In the genomic region with DNA sequence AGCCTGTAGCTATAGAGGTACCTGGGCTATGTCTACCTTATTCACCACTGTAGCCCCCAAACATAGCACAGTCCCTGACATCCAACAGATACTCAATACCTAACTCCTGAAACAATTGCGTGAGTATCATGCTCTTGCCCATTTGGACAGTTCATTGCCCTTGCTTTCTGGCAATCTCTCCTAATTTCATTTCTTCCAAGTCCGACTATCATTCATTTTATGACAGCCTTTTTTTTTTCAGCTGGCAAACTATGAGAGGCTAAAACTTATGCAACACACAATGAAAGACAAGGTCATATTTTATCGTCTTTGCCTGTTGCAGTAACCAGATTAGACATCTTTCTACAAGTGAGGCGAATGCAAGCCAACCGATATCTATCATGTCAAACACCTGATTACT, we compare ENCODE assay signal across 32 cellular contexts.
"Had no signal": no experiment of that assay in that cellular context is flagged by ENCODE, and none has a peak within 500 bp of the region (broad histone marks: within the 10 kb centered on the region; RNA-seq: fewer than 3 reads in every experiment).

No MANE protein-coding gene starts in this region.

- H3K36me3 ChIP-seq: adrenal gland, ascending aorta, brain microvascular endothelial cell, breast epithelium, cardiac muscle cell had no signal

- DNase-seq: activated effector memory CD4-positive, alpha-beta T cell treated with anti-CD3 and anti-CD28 coated beads, Interleukin-2, amount 50 U/mL, for 16 hours; activated effector memory CD4-positive, alpha-beta T cell treated with Interleukin-2 at 50 U/mL for 16 hours; activated gamma-delta T cell; activated gamma-delta T cell treated with Interleukin-2 at 50 U/mL for 16 hours; activated naive CD4-positive, alpha-beta T cell; activated naive CD4-positive, alpha-beta T cell treated with anti-CD3 and anti-CD28 coated beads for 36 hours; activated naive CD4-positive, alpha-beta T cell treated with anti-CD3 and anti-CD28 coated beads, Interleukin-2, amount 10 ng/mL, durations not matched to agents 7 days and 5 days; activated naive CD4-positive, alpha-beta T cell treated with anti-CD3 and anti-CD28 coated beads, Interleukin-2, amount 50 U/mL, for 16 hours; activated naive CD4-positive, alpha-beta T cell treated with Interleukin-2 at 50 U/mL for 16 hours; activated naive CD8-positive, alpha-beta T cell treated with anti-CD3 and anti-CD28 coated beads for 36 hours; activated naive CD8-positive, alpha-beta T cell treated with anti-CD3 and anti-CD28 coated beads, Interleukin-2, amount 10 ng/mL, durations not matched to agents 7 days and 5 days; activated naive CD8-positive, alpha-beta T cell treated with anti-CD3 and anti-CD28 coated beads, Interleukin-2, amount 50 U/mL, for 24 hours; activated T-cell treated with anti-CD3 and anti-CD28 coated beads for 4 hours; activated T-cell treated with anti-CD3 and anti-CD28 coated beads, Interleukin-2, amount 50 U/mL, for 1 hour; activated T-cell treated with anti-CD3 and anti-CD28 coated beads, Interleukin-2, amount 50 U/mL, for 24 hours; activated T-cell treated with anti-CD3 and anti-CD28 coated beads, Interleukin-2, amount 50 U/mL, for 4 hours; activated T-cell treated with anti-CD3 and anti-CD28 coated beads, Interleukin-2, amount 50 U/mL, for 48 hours; activated T-cell treated with anti-CD3 and anti-CD28 coated beads, Interleukin-2, amount 50 U/mL, for 72 hours; adrenal gland; amniotic stem cell; amygdala; anterior cingulate cortex; aorta; body of pancreas; brain microvascular endothelial cell; caudate nucleus; central memory CD4-positive, alpha-beta T cell had no signal

- H3K4me3 ChIP-seq: adrenal gland, ascending aorta, body of pancreas, breast epithelium, cardiac muscle cell had no signal

- H3K4me1 ChIP-seq: adrenal gland, ascending aorta, body of pancreas, breast epithelium had no signal

- H3K27ac ChIP-seq: adrenal gland, ascending aorta, body of pancreas, brain microvascular endothelial cell, breast epithelium, cardiac muscle cell had no signal

- H3K27me3 ChIP-seq: adrenal gland, ascending aorta, body of pancreas, brain microvascular endothelial cell, breast epithelium, cardiac muscle cell had no signal

- H3K9me3 ChIP-seq: adrenal gland, ascending aorta, body of pancreas, breast epithelium had no signal

- ATAC-seq: activated naive CD4-positive, alpha-beta T cell treated with anti-CD3 and anti-CD28 coated beads, Interleukin-2, amount 50 U/mL, for 72 hours; activated naive CD8-positive, alpha-beta T cell treated with anti-CD3 and anti-CD28 coated beads, Interleukin-2, amount 50 U/mL, for 24 hours; activated T-cell treated with anti-CD3 and anti-CD28 coated beads, Interleukin-2, amount 50 U/mL, for 4 hours; activated T-cell treated with anti-CD3 and anti-CD28 coated beads, Interleukin-2, amount 50 U/mL, for 72 hours; activated T-helper 17 cell treated with anti-CD3 and anti-CD28 coated beads, Interleukin-2, amount 50 U/mL, for 72 hours; body of pancreas had no signal
